Comparison of ENCODE assay signal across 8 cellular contexts in genomic region chr1:155017021-155017945, GRCh38. TPM values are rescaled to one million over a fixed set of nuclear protein-coding genes. Genes with fewer than 3 reads are reported as not detected.
DNase-seq lines count a peak whose midpoint lies in the region; ATAC-seq and TF ChIP-seq lines count a peak whose summit lies in the region.

No MANE protein-coding gene starts in this region.

- peak; percentile 97 for TF ChIP-seq CTCF in activated CD8-positive, alpha-beta T cell treated with anti-CD3 and anti-CD28 coated beads for 36 hours (IDR thresholded peaks at IDR 0.05)

- peaks cover 4% of the 10 kb centered on the region for H3K27me3 Mint-ChIP-seq in activated CD8-positive, alpha-beta T cell treated with anti-CD3 and anti-CD28 coated beads for 36 hours

- H3K4me3 Mint-ChIP-seq in activated CD8-positive, alpha-beta T cell treated with anti-CD3 and anti-CD28 coated beads for 36 hours: peak overlapping the region; percentile 51

- intact Hi-C loops in activated CD8-positive, alpha-beta T cell treated with anti-CD3 and anti-CD28 coated beads for 36 hours (cut with micrococcal nuclease): loop anchor here (5.0 kb wide), 1 partner anchor 45 kb away; the partner anchor contains the start of genes CKS1B and SHC1

- peak overlapping the region; percentile 60 for H3K27ac Mint-ChIP-seq in activated CD8-positive, alpha-beta T cell treated with anti-CD3 and anti-CD28 coated beads for 36 hours

- peaks cover 51% of the 10 kb centered on the region for H3K4me1 Mint-ChIP-seq in activated CD8-positive, alpha-beta T cell treated with anti-CD3 and anti-CD28 coated beads for 36 hours (ENCODE audit: low read depth)

- POLR2A ChIA-PET in activated CD8-positive, alpha-beta T cell treated with anti-CD3 and anti-CD28 coated beads for 36 hours (lab: Charles Lee): interaction anchor here (1.0 to 4.3 kb wide), 12 partner anchors 10 to 62 kb away, joined by 3 to 29 read pairs (median 5); partner anchors contain the start of genes ADAM15, CKS1B, FLAD1 and PYGO2

- ATAC-seq in GM18909 (IDR thresholded peaks at IDR 0.05; ENCODE audit: poor library complexity, unreplicated experiment) (peak; percentile 76), HG03354 (IDR thresholded peaks at IDR 0.05; ENCODE audit: poor library complexity, severe bottlenecking, unreplicated experiment) (peak; percentile 81)
- ATAC-seq in activated CD8-positive, alpha-beta T cell treated with anti-CD3 and anti-CD28 coated beads for 36 hours: peak; percentile 93

- no peaks in the 10 kb centered on the region for H3K9me3 Mint-ChIP-seq in activated CD8-positive, alpha-beta T cell treated with anti-CD3 and anti-CD28 coated beads for 36 hours

- H3K36me3 Mint-ChIP-seq in activated CD8-positive, alpha-beta T cell treated with anti-CD3 and anti-CD28 coated beads for 36 hours (ENCODE audit: low read depth): peaks cover 8% of the 10 kb centered on the region

- CTCF ChIA-PET in activated CD8-positive, alpha-beta T cell treated with anti-CD3 and anti-CD28 coated beads for 36 hours (lab: Charles Lee): interaction anchor here (0.5 to 7.6 kb wide), 45 partner anchors 9 to 134 kb away, joined by 3 to 77 read pairs (median 6); partner anchors contain the start of genes ADAM15, FLAD1, LENEP and PBXIP1

- DNase-seq in AG08395 (ENCODE audit: low spot score): peak; percentile 86
- peak; percentile 71 for DNase-seq in NCI-H748 treated with DMSO at 0.1 percent for 48 hours (lab: John Stamatoyannopoulos, UW)
- peak; percentile 94 for DNase-seq in activated CD8-positive, alpha-beta T cell treated with anti-CD3 and anti-CD28 coated beads for 36 hours
- peak; percentile 97 for DNase-seq in ecto neural progenitor cell (ENCODE audit: low spot score)
- DNase-seq in lung microvascular endothelial cell (ENCODE audit: low read depth in 2 of 2): peak; percentile 90 to 93
- peak; percentile 82 to 92 (median 85) for DNase-seq in stimulated activated CD4-positive, alpha-beta T cell treated with anti-CD3 and anti-CD28 coated beads, TNF-alpha, amount 100 ng/mL, for 24 hours (ENCODE audit: low read depth in 3 of 3)

RNA-seq across cellular contexts. Expression of gene ZBTB7B, which starts 14.7 kb away (rescaled TPM):
- 10 to 100 TPM; 26.3 to 26.5 TPM for total RNA-seq in activated CD8-positive, alpha-beta T cell treated with anti-CD3 and anti-CD28 coated beads for 36 hours
- total RNA-seq in lung microvascular endothelial cell: 7.4 and 10.3 TPM in 2 replicates

RNA-seq across cellular contexts. Expression of gene DCST2, which starts 16.3 kb away (rescaled TPM):
- total RNA-seq in activated CD8-positive, alpha-beta T cell treated with anti-CD3 and anti-CD28 coated beads for 36 hours: under 1 TPM; 0.20 to 0.36 TPM
- total RNA-seq in lung microvascular endothelial cell: 0.20 TPM in 1 of 2 replicates, not detected in the other

RNA-seq across cellular contexts. Expression of gene DCST1, which starts 16.3 kb away (rescaled TPM):
- not detected for total RNA-seq in activated CD8-positive, alpha-beta T cell treated with anti-CD3 and anti-CD28 coated beads for 36 hours
- total RNA-seq in lung microvascular endothelial cell: not detected in 2 replicates

RNA-seq across cellular contexts. Expression of gene LENEP, which starts 23.9 kb away (rescaled TPM):
- not detected for total RNA-seq in activated CD8-positive, alpha-beta T cell treated with anti-CD3 and anti-CD28 coated beads for 36 hours
- total RNA-seq in lung microvascular endothelial cell: 0.40 and 0.44 TPM in 2 replicates

RNA-seq across cellular contexts. Expression of gene ADAM15, which starts 33.8 kb away (rescaled TPM):
- 10 to 100 TPM; 36.4 to 37.2 TPM for total RNA-seq in activated CD8-positive, alpha-beta T cell treated with anti-CD3 and anti-CD28 coated beads for 36 hours
- total RNA-seq in lung microvascular endothelial cell: 82.5 and 197 TPM in 2 replicates

Comparison
In these comparisons a context has a peak if more than half of its experiments do, and no peak if none do; other contexts are left out.
1. Peak in every context shown above with its lines: DNase-seq and ATAC-seq.